ENCODE assay signal across 14 cellular contexts in the genomic region with DNA sequence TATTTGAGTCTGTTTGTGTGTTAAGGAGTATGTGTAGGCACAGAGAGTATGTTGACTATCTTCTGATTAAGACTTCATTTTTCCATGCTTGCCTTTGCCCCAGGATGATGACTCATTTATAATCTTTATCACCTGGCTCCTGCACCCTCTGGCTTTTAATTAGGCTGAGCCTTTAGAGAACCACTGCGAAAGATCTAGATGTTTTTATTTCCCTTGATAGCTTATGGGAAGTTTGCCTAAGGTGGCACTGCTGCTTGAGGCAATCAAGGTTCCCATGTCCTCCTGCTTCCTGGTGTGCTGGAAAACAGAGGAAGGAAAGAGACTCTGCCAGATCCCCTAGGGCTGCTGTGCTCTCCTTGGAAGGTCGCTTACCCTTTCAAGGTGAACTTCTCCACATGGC.
DNase-seq lines count a peak whose midpoint lies in the region; ATAC-seq, FAIRE-seq and TF ChIP-seq lines count a peak whose summit lies in the region.
"Had no signal": no experiment of that assay in that cellular context is flagged by ENCODE, and none has a peak within 500 bp of the region (broad histone marks: within the 10 kb centered on the region; RNA-seq: fewer than 3 reads in every experiment).

No MANE protein-coding gene starts in this region.

- 23 to 56% (median 30%) methylated on average over 2 of the region's 2 CpGs for WGBS in stomach, 5 donors

- FAIRE-seq in H54 (lab: Jason Lieb, UNC) (peak; percentile 57), RCC 7860 (lab: Jason Lieb, UNC) (no peak)

- H3K27me3 ChIP-seq in foreskin keratinocyte (no peaks in the 10 kb centered on the region), stomach (no peaks in the 10 kb centered on the region)

- H3K27ac ChIP-seq in VCaP: peak overlapping the region; percentile 49; the same call in 1 of the 2 replicates
- H3K27ac ChIP-seq in foreskin keratinocyte: no peak overlapping the region
- H3K27ac ChIP-seq in stomach: peak overlapping the region; percentile 36 to 73 (median 70)
- H3K27ac ChIP-seq: BLaER1 treated with 17β-estradiol and CSF1 and Interleukin-3, amounts not matched to agents 10 nM and 100 nM had no signal

- H3K4me1 ChIP-seq in foreskin keratinocyte (peaks cover 31% of the 10 kb centered on the region), stomach (peaks cover 6 to 23% (median 11%) of the 10 kb centered on the region in 4 donors)

- no peaks in the 10 kb centered on the region for H3K36me3 ChIP-seq in stomach
- H3K36me3 ChIP-seq: BLaER1 treated with 17β-estradiol and CSF1 and Interleukin-3, amounts not matched to agents 10 nM and 100 nM had no signal

- intact Hi-C loops in stomach (cut with DNase I; ENCODE audit: low total_unique reads): no loop called here

- no peak overlapping the region for H3K4me3 ChIP-seq in stomach
- H3K4me3 ChIP-seq: BLaER1 treated with 17β-estradiol and CSF1 and Interleukin-3, amounts not matched to agents 10 nM and 100 nM had no signal

- H3K9me3 ChIP-seq in stomach: no peaks in the 10 kb centered on the region
- H3K9me3 ChIP-seq: BLaER1 treated with 17β-estradiol and CSF1 and Interleukin-3, amounts not matched to agents 10 nM and 100 nM had no signal

- TF ChIP-seq EP300 in stomach (IDR thresholded peaks at IDR 0.05): no peak

- ATAC-seq in foreskin keratinocyte: peak; percentile 90
- ATAC-seq in GM19324 (IDR thresholded peaks at IDR 0.05; ENCODE audit: low FRiP score, unreplicated experiment): no peak
- ATAC-seq: activated naive CD8-positive, alpha-beta T cell treated with anti-CD3 and anti-CD28 coated beads, Interleukin-2, amount 50 U/mL, for 24 hours; activated T-cell treated with anti-CD3 and anti-CD28 coated beads, Interleukin-2, amount 50 U/mL, for 72 hours had no signal

- no peak for TF ChIP-seq CTCF in VCaP (conservative IDR thresholded peaks at IDR 0.05)
- TF ChIP-seq CTCF in foreskin keratinocyte (conservative IDR thresholded peaks at IDR 0.05): no peak
- TF ChIP-seq CTCF in stomach (IDR thresholded peaks at IDR 0.05): no peak

- no peak for TF ChIP-seq POLR2A in H54 (IDR thresholded peaks at IDR 0.05; ENCODE audit: low read depth, low read length)
- TF ChIP-seq POLR2A in stomach (IDR thresholded peaks at IDR 0.05): no peak

- DNase-seq in H54 (ENCODE audit: insufficient read length, low spot score) (no peak), foreskin keratinocyte (peak in 1 of 2 donors; percentile 60), stomach (peak; percentile 41), NCI-H82 treated with DMSO at 0.1 percent for 48 hours (lab: John Stamatoyannopoulos, UW; ENCODE audit: unreplicated experiment) (no peak), RCC 7860 (ENCODE audit: low spot score) (no peak)
- DNase-seq: activated CD4-positive, alpha-beta T cell treated with anti-CD3 and anti-CD28 coated beads, Interleukin-2, amount 50 U/mL, for 4 hours; activated naive CD8-positive, alpha-beta T cell treated with anti-CD3 and anti-CD28 coated beads, Interleukin-2, amount 50 U/mL, for 24 hours; activated T-cell treated with anti-CD3 and anti-CD28 coated beads, Interleukin-2, amount 50 U/mL, for 72 hours; NCI-H2107; occipital lobe; SHP77 treated with DMSO at 0.1 percent for 48 hours had no signal
